Comparison of ENCODE assay signal across 9 cellular contexts in genomic region chr9:114155967-114156294, GRCh38. TPM values are rescaled to one million over a fixed set of nuclear protein-coding genes. Genes with fewer than 3 reads are reported as not detected.
A peak's percentile ranks its signal among the peaks of the same experiment; 100 is the strongest.
DNase-seq lines count a peak whose midpoint lies in the region; ATAC-seq and TF ChIP-seq lines count a peak whose summit lies in the region.
"Had no signal": no experiment of that assay in that cellular context is flagged by ENCODE, and none has a peak within 500 bp of the region (broad histone marks: within the 10 kb centered on the region; RNA-seq: fewer than 3 reads in every experiment).

No MANE protein-coding gene starts in this region.

- CTCF ChIA-PET in Calu3 (lab: Charles Lee) = interaction anchor here (2.7 kb wide), 1 partner anchor 48 kb away, joined by 27 read pairs; no protein-coding TSS in a partner anchor

- H3K27me3 Mint-ChIP-seq in Calu3 (ENCODE audit: unreplicated experiment) (peaks cover 16% of the 10 kb centered on the region), T-helper 17 cell (peaks cover 37% of the 10 kb centered on the region)

- H3K4me3 Mint-ChIP-seq in Calu3 (ENCODE audit: low read depth, unreplicated experiment) (peak overlapping the region; percentile 58), T-helper 17 cell (peak overlapping the region; percentile 98)

- peak overlapping the region; percentile 55 for H3K4me3 ChIP-seq in fibroblast of mammary gland (ENCODE audit: control insufficient read depth, low read depth, low read length)
- peak overlapping the region; percentile 78 for H3K4me3 ChIP-seq in psoas muscle

- TF ChIP-seq CTCF in Calu3 (IDR thresholded peaks at IDR 0.05; ENCODE audit: unreplicated experiment) = no peak
- TF ChIP-seq CTCF in fibroblast of mammary gland (conservative IDR thresholded peaks at IDR 0.05; ENCODE audit: control insufficient read depth, insufficient read depth, low read depth, low read length) = no peak
- TF ChIP-seq CTCF in psoas muscle (IDR thresholded peaks at IDR 0.05) = no peak

- DNase-seq in Calu3 (no peak), T-helper 17 cell (no peak), fibroblast of mammary gland (ENCODE audit: low read depth) (no peak), psoas muscle (no peak), NCI-H1694 treated with DMSO at 0.1 percent for 48 hours (lab: John Stamatoyannopoulos, UW) (no peak), NCI-H2171 treated with DMSO at 0.1 percent for 48 hours (lab: John Stamatoyannopoulos, UW) (no peak), UCSD-AML1 (lab: John Stamatoyannopoulos, UW; ENCODE audit: unreplicated experiment) (no peak)

- no TSS peak for BruUV-seq in Calu3 (replicated peaks; lab: Mats Ljungman, UMichigan)

- peaks cover 0 to 16% (median 5%) of the 10 kb centered on the region in 3 donors for H3K27me3 ChIP-seq in psoas muscle (ENCODE audit: insufficient read depth in 3 of 3, low read length in 2 of 3)

- H3K27ac Mint-ChIP-seq in Calu3 (ENCODE audit: unreplicated experiment) = peak overlapping the region; percentile 52
- H3K27ac Mint-ChIP-seq in T-helper 17 cell = peak overlapping the region; percentile 86

- ATAC-seq in T-helper 17 cell = peak; percentile 12
- ATAC-seq in psoas muscle = peak in 1 of 4 donors; percentile 2
- ATAC-seq in GM18502 (IDR thresholded peaks at IDR 0.05; ENCODE audit: poor library complexity, unreplicated experiment) = no peak

- H3K4me1 Mint-ChIP-seq in Calu3 (ENCODE audit: low read depth, unreplicated experiment) (peaks cover 31% of the 10 kb centered on the region), T-helper 17 cell (peaks cover 22% of the 10 kb centered on the region)

- no peaks in the 10 kb centered on the region for H3K9me3 Mint-ChIP-seq in Calu3 (ENCODE audit: low read depth, unreplicated experiment)

- peaks cover 15% of the 10 kb centered on the region for H3K36me3 Mint-ChIP-seq in Calu3 (ENCODE audit: insufficient read depth, unreplicated experiment)
- H3K36me3 Mint-ChIP-seq in T-helper 17 cell (ENCODE audit: low read depth) = peaks cover 16% of the 10 kb centered on the region

- peak overlapping the region; percentile 75 for H3K27ac ChIP-seq in psoas muscle

- intact Hi-C loops in Calu3 (cut with micrococcal nuclease; ENCODE audit: unreplicated experiment) (loop anchor here (1.0 to 5.0 kb wide), 4 partner anchors 48 to 136 kb away; no protein-coding TSS in a partner anchor), psoas muscle (cut with DNase I) (loop anchor here in 1 of 2 donors (2.0 to 5.0 kb wide), 2 partner anchors 51 to 115 kb away; no protein-coding TSS in a partner anchor)

- H3K36me3 ChIP-seq in psoas muscle (ENCODE audit: insufficient read depth in 1 of 2, low read depth in 1 of 2) = no peaks in the 10 kb centered on the region

- peaks cover 12% of the 10 kb centered on the region for H3K4me1 ChIP-seq in psoas muscle

- H3K9me3 ChIP-seq in T-helper 17 cell (ENCODE audit: control insufficient read depth, low read length, poor library complexity, severe bottlenecking) = no peaks in the 10 kb centered on the region
- H3K9me3 ChIP-seq in psoas muscle = no peaks in the 10 kb centered on the region

- 0 to 4% (median 0%) methylated on average over 13 to 41 of the region's 41 CpGs for WGBS in psoas muscle, 3 donors

RNA-seq across cellular contexts. Expression of gene COL27A1, which starts 0.6 kb away (rescaled TPM):
- total RNA-seq in Calu3 (2022) = 20.1 and 21.4 TPM in 2 replicates
- 1 to 10 TPM; 1.2 to 1.3 TPM for total RNA-seq in T-helper 17 cell
- 1 to 10 TPM; 3.9 to 8.5 (median 4.7) TPM for total RNA-seq in psoas muscle
- 1 to 10 TPM; 1.1 to 2.1 (median 1.8) TPM for polyA plus RNA-seq in psoas muscle

RNA-seq across cellular contexts. Expression of gene KIF12, which starts 56.8 kb away (rescaled TPM):
- total RNA-seq in Calu3 (2022) = 52.3 and 54.0 TPM in 2 replicates
- total RNA-seq in T-helper 17 cell = not detected
- under 1 TPM in 1 of 4 donors, not detected in 3; 0.13 TPM for total RNA-seq in psoas muscle
- under 1 TPM in 2 of 3 donors, not detected in 1; 0.03 to 0.04 TPM for polyA plus RNA-seq in psoas muscle
- total RNA-seq: T-helper 1 cell treated with Interleukin-12 subunit alpha and Interleukin-12 subunit beta and Interleukin-4 antibody, amounts not matched to agents 30 ng/mL and 1 ng/mL, for 36 hours had no signal

Comparison
In these comparisons a context has a peak if more than half of its experiments do, and no peak if none do; other contexts are left out.
1. RNA of gene KIF12, which starts 56.8 kb away (total RNA-seq): 52.3 to 54.0 TPM in Calu3; 0.13 TPM in psoas muscle and not detected in T-helper 17 cell; every median in the first group is over 10 times any median in the second.